ENCODE assay signal across 1 cellular context in the genomic region with DNA sequence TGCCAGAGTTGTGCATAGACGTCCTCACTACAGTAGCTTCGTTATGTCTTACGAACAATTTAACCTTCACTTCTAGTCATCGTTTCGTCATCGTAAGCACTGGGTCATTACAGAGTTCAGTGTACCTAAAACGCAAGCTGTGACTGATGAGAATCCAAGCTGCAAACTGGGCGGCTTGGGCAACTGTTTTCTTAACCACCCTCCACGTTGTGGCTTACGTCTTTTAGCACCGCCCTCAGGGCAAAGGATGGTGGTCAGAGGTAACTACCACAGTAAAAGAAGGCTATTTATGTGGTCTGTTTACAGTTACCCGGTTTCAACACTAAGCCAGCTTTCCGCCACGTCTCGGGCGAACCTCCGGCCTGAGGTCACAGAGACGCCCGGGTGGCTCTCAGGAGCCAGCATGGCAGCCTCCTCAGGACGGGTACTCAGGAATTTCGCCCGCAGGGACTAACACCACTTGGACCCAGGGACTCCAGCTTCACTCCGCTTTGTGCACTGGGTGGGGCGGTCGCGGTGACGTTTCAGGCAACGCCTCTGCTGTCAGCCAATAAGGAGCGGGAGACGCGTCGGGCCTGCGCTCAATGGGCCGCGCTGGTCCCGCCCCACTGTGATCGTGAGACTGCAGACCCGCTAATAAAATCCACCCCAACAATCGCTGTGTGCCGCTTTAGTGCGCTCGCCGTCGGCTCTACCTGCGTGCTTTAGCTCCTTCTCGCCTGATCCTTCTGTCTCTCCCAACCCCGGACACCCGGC.
A peak's percentile ranks its signal among the peaks of the same experiment; 100 is the strongest.
TF ChIP-seq lines count a peak whose summit lies in the region.

Gene CTH (plus strand): TSS at position 665 of the 756 bp plus-strand sequence. CDS start 148 bp downstream, outside the sequence.

TF ChIP-seq in HepG2, 621 proteins besides CTCF, POLR2A, EP300 and RAD21 (continued from another document and continues in another):
- TF ChIP-seq TEF (CRISPR knock-in tag; IDR thresholded peaks at IDR 0.05), result peak; percentile 60; the same call in 1 of the 2 replicates
- peak; percentile 89 for TF ChIP-seq ZBTB7B (CRISPR knock-in tag; IDR thresholded peaks at IDR 0.05)
- peak; percentile 6; the same call in 1 of the 2 replicates for TF ChIP-seq HNF4G (IDR thresholded peaks at IDR 0.05; ENCODE audit: borderline replicate concordance, low read depth, low read length)
- TF ChIP-seq HNF4G (CRISPR knock-in tag; IDR thresholded peaks at IDR 0.05; ENCODE audit: borderline replicate concordance, low read depth), result 0 out of 2 replicates have a peak, but pooled peaks have one; percentile 60
- TF ChIP-seq GATAD1 (CRISPR knock-in tag; IDR thresholded peaks at IDR 0.05), result peak; percentile 73
- TF ChIP-seq, protein P1, sequence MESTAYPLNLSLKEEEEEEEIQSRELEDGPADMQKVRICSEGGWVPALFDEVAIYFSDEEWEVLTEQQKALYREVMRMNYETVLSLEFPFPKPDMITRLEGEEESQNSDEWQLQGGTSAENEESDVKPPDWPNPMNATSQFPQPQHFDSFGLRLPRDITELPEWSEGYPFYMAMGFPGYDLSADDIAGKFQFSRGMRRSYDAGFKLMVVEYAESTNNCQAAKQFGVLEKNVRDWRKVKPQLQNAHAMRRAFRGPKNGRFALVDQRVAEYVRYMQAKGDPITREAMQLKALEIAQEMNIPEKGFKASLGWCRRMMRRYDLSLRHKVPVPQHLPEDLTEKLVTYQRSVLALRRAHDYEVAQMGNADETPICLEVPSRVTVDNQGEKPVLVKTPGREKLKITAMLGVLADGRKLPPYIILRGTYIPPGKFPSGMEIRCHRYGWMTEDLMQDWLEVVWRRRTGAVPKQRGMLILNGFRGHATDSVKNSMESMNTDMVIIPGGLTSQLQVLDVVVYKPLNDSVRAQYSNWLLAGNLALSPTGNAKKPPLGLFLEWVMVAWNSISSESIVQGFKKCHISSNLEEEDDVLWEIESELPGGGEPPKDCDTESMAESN (CRISPR knock-in tag; conservative IDR thresholded peaks at IDR 0.05), result peak; percentile 96
- no peak; the same call in 1 of the 2 replicates for TF ChIP-seq ZBTB14 (CRISPR knock-in tag; IDR thresholded peaks at IDR 0.05)
- no peak for TF ChIP-seq SRSF9 (IDR thresholded peaks at IDR 0.05; ENCODE audit: borderline replicate concordance, insufficient read depth, low read depth, low read length, poor library complexity, severe bottlenecking)
- peak; percentile 74 for TF ChIP-seq ZNF574 (CRISPR knock-in tag; IDR thresholded peaks at IDR 0.05)
- peak; percentile 71 for TF ChIP-seq GABPB1 (CRISPR knock-in tag; IDR thresholded peaks at IDR 0.05)
- peak; percentile 70; the same call in 1 of the 2 replicates for TF ChIP-seq ZNF614 (CRISPR knock-in tag; IDR thresholded peaks at IDR 0.05; ENCODE audit: borderline replicate concordance)
- peak; percentile 62; the same call in 1 of the 2 replicates for TF ChIP-seq MED1 (CRISPR knock-in tag; IDR thresholded peaks at IDR 0.05)
- TF ChIP-seq ZSCAN25 (CRISPR knock-in tag; IDR thresholded peaks at IDR 0.05), result no peak
- TF ChIP-seq, protein P2, sequence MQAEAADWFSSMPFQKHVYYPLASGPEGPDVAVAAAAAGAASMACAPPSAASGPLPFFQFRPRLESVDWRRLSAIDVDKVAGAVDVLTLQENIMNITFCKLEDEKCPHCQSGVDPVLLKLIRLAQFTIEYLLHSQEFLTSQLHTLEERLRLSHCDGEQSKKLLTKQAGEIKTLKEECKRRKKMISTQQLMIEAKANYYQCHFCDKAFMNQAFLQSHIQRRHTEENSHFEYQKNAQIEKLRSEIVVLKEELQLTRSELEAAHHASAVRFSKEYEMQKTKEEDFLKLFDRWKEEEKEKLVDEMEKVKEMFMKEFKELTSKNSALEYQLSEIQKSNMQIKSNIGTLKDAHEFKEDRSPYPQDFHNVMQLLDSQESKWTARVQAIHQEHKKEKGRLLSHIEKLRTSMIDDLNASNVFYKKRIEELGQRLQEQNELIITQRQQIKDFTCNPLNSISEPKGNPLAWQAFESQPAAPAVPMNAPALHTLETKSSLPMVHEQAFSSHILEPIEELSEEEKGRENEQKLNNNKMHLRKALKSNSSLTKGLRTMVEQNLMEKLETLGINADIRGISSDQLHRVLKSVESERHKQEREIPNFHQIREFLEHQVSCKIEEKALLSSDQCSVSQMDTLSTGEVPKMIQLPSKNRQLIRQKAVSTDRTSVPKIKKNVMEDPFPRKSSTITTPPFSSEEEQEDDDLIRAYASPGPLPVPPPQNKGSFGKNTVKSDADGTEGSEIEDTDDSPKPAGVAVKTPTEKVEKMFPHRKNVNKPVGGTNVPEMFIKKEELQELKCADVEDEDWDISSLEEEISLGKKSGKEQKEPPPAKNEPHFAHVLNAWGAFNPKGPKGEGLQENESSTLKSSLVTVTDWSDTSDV (CRISPR knock-in tag; IDR thresholded peaks at IDR 0.05), result 0 out of 2 replicates have a peak, but pooled peaks have one; percentile 22
- peak; percentile 88 for TF ChIP-seq ZNF317 (CRISPR knock-in tag; IDR thresholded peaks at IDR 0.05)
- TF ChIP-seq SIX1 (CRISPR knock-in tag; IDR thresholded peaks at IDR 0.05; ENCODE audit: borderline replicate concordance), result no peak
- TF ChIP-seq MZF1 (CRISPR knock-in tag; IDR thresholded peaks at IDR 0.05; ENCODE audit: borderline replicate concordance), result 0 out of 2 replicates have a peak, but pooled peaks have one; percentile 82
- TF ChIP-seq, protein P3, sequence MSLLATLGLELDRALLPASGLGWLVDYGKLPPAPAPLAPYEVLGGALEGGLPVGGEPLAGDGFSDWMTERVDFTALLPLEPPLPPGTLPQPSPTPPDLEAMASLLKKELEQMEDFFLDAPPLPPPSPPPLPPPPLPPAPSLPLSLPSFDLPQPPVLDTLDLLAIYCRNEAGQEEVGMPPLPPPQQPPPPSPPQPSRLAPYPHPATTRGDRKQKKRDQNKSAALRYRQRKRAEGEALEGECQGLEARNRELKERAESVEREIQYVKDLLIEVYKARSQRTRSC (CRISPR knock-in tag; IDR thresholded peaks at IDR 0.05; ENCODE audit: low read depth), result no peak
- peak; percentile 7; the same call in 1 of the 2 replicates for TF ChIP-seq THAP8 (CRISPR knock-in tag; IDR thresholded peaks at IDR 0.05; ENCODE audit: borderline replicate concordance)
- TF ChIP-seq TOE1 (CRISPR knock-in tag; IDR thresholded peaks at IDR 0.05), result no peak; the same call in 1 of the 2 replicates
- no peak for TF ChIP-seq ZNF235 (CRISPR knock-in tag; IDR thresholded peaks at IDR 0.05; ENCODE audit: borderline replicate concordance)
- TF ChIP-seq CBFB (CRISPR knock-in tag; IDR thresholded peaks at IDR 0.05), result no peak; the same call in 1 of the 2 replicates
- no peak for TF ChIP-seq CHD4 (IDR thresholded peaks at IDR 0.05; ENCODE audit: borderline replicate concordance, low read length)
- peak; percentile 89 for TF ChIP-seq ASH2L (IDR thresholded peaks at IDR 0.05; ENCODE audit: insufficient read length, low read depth, low read length)
- TF ChIP-seq, protein P4, sequence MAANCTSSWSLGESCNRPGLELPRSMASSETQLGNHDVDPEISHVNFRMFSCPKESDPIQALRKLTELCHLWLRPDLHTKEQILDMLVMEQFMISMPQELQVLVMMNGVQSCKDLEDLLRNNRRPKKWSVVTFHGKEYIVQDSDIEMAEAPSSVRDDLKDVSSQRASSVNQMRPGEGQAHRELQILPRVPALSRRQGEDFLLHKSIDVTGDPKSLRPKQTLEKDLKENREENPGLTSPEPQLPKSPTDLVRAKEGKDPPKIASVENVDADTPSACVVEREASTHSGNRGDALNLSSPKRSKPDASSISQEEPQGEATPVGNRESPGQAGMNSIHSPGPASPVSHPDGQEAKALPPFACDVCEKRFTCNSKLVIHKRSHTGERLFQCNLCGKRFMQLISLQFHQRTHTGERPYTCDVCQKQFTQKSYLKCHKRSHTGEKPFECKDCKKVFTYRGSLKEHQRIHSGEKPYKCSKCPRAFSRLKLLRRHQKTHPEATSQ (CRISPR knock-in tag; IDR thresholded peaks at IDR 0.05; ENCODE audit: borderline replicate concordance), result 0 out of 2 replicates have a peak, but pooled peaks have one; percentile 55
- peak; percentile 92 for TF ChIP-seq ZNF512B (CRISPR knock-in tag; IDR thresholded peaks at IDR 0.05; ENCODE audit: borderline replicate concordance)
- TF ChIP-seq IRF2 (CRISPR knock-in tag; IDR thresholded peaks at IDR 0.05), result no peak
- peak; percentile 85 for TF ChIP-seq KAT8 (CRISPR knock-in tag; IDR thresholded peaks at IDR 0.05)
- peak; percentile 50; the same call in 1 of the 2 replicates for TF ChIP-seq HMG20B (CRISPR knock-in tag; conservative IDR thresholded peaks at IDR 0.05)
- no peak for TF ChIP-seq ZNF224 (CRISPR knock-in tag; IDR thresholded peaks at IDR 0.05)
- peak; percentile 95 for TF ChIP-seq POLR2AphosphoS5 (IDR thresholded peaks at IDR 0.05; ENCODE audit: low read depth, low read length)
- TF ChIP-seq TAF15 (IDR thresholded peaks at IDR 0.05; ENCODE audit: low read depth, low read length, poor library complexity, severe bottlenecking), result no peak
- TF ChIP-seq RBFOX2 (IDR thresholded peaks at IDR 0.05; ENCODE audit: low read depth, low read length), result peak; percentile 88
- no peak for TF ChIP-seq ESRRA (CRISPR knock-in tag; IDR thresholded peaks at IDR 0.05; ENCODE audit: low read depth)
- TF ChIP-seq PITX1 (CRISPR knock-in tag; IDR thresholded peaks at IDR 0.05), result peak; percentile 70; the same call in 1 of the 2 replicates
- TF ChIP-seq MLXIP (CRISPR knock-in tag; IDR thresholded peaks at IDR 0.05; ENCODE audit: borderline replicate concordance), result no peak
